Comparison of ENCODE assay signal across 14 cellular contexts in genomic region chr3:97942801-97943546, GRCh38. TPM values are rescaled to one million over a fixed set of nuclear protein-coding genes. Genes with fewer than 3 reads are reported as not detected.
DNase-seq lines count a peak whose midpoint lies in the region; ATAC-seq, FAIRE-seq and TF ChIP-seq lines count a peak whose summit lies in the region.
"Had no signal": no experiment of that assay in that cellular context is flagged by ENCODE, and none has a peak within 500 bp of the region (broad histone marks: within the 10 kb centered on the region; RNA-seq: fewer than 3 reads in every experiment).

No MANE protein-coding gene starts in this region.

- no peaks in the 10 kb centered on the region for H3K4me1 ChIP-seq in HepG2 (ENCODE audit: insufficient read depth, low read length)
- H3K4me1 ChIP-seq in right lobe of liver = no peaks in the 10 kb centered on the region
- H3K4me1 ChIP-seq in tibial nerve = no peaks in the 10 kb centered on the region
- H3K4me1 ChIP-seq: right atrium auricular region had no signal

- in situ Hi-C loops in HepG2 (cut with HindIII; ENCODE audit: extremely low pct_ligation_motif_present, low pct_unique_long_range_greater_than_20kb) = no loop called here

- peak overlapping the region; percentile 41 for H3K27ac Mint-ChIP-seq in T-helper 2 cell treated with Interferon-gamma antibody and Interleukin-4, amounts not matched to agents 5 μg/mL and 100 μg/mL, for 36 hours
- H3K27ac Mint-ChIP-seq: activated naive CD4-positive, alpha-beta T cell treated with anti-CD3 and anti-CD28 coated beads, Interleukin-2, amount 50 U/mL, for 24 hours; B cell had no signal

- no peak for TF ChIP-seq RAD21 in HepG2 (CRISPR knock-in tag; IDR thresholded peaks at IDR 0.05)

- no peak overlapping the region for H2AFZ ChIP-seq in HepG2 (ENCODE audit: low read length)
- H2AFZ ChIP-seq: hepatocyte had no signal

- no peak overlapping the region for H3K27ac ChIP-seq in HepG2 (ENCODE audit: extremely low read length, insufficient read depth, low read length)
- no peak overlapping the region for H3K27ac ChIP-seq in right lobe of liver
- H3K27ac ChIP-seq in tibial nerve = no peak overlapping the region
- H3K27ac ChIP-seq: hepatocyte, neutrophil, right atrium auricular region had no signal

- DNase-seq in HepG2 (ENCODE audit: low spot score) (no peak), right lobe of liver (no peak), NCI-H187 (lab: John Stamatoyannopoulos, UW) (peak; percentile 20 to 34), tibial nerve (ENCODE audit: low spot score in 2 of 2) (no peak), NCI-H510A (lab: John Stamatoyannopoulos, UW) (no peak)
- no peak for DNase-seq in T-helper 2 cell treated with Interferon-gamma antibody and Interleukin-4, amounts not matched to agents 5 μg/mL and 100 μg/mL, for 36 hours (ENCODE audit: low spot score)
- DNase-seq: effector CD8-positive, alpha-beta T cell; midbrain had no signal

- no peaks in the 10 kb centered on the region for H3K9me3 Mint-ChIP-seq in T-helper 2 cell treated with Interferon-gamma antibody and Interleukin-4, amounts not matched to agents 5 μg/mL and 100 μg/mL, for 36 hours
- H3K9me3 Mint-ChIP-seq: activated naive CD4-positive, alpha-beta T cell treated with anti-CD3 and anti-CD28 coated beads, Interleukin-2, amount 50 U/mL, for 24 hours had no signal

- H3K36me3 Mint-ChIP-seq in T-helper 2 cell treated with Interferon-gamma antibody and Interleukin-4, amounts not matched to agents 5 μg/mL and 100 μg/mL, for 36 hours (ENCODE audit: low read depth) = peaks cover 41% of the 10 kb centered on the region

- H3K9me3 ChIP-seq in HepG2 (ENCODE audit: low read length) = no peaks in the 10 kb centered on the region
- no peaks in the 10 kb centered on the region for H3K9me3 ChIP-seq in right lobe of liver
- H3K9me3 ChIP-seq in tibial nerve = no peaks in the 10 kb centered on the region
- H3K9me3 ChIP-seq: neutrophil, right atrium auricular region had no signal

- TF ChIP-seq POLR2A in HepG2 (IDR thresholded peaks at IDR 0.05; ENCODE audit: insufficient read depth in 1 of 2, low read depth in 2 of 2, low read length in 2 of 2) = no peak
- TF ChIP-seq POLR2A in right lobe of liver (IDR thresholded peaks at IDR 0.05) = no peak
- TF ChIP-seq POLR2A in tibial nerve (IDR thresholded peaks at IDR 0.05) = no peak

- no TSS peak for BruUV-seq in HepG2 (replicated peaks; lab: Mats Ljungman, UMichigan)

- POLR2A ChIA-PET in HepG2 (lab: Yijun Ruan, JAX) = no interaction called here

- TF ChIP-seq CTCF in HepG2 (CRISPR knock-in tag; IDR thresholded peaks at IDR 0.05) = no peak
- TF ChIP-seq CTCF in right lobe of liver (IDR thresholded peaks at IDR 0.05) = no peak
- TF ChIP-seq CTCF in tibial nerve (IDR thresholded peaks at IDR 0.05) = no peak

- 98% methylated on average over 4 of the region's 4 CpGs for WGBS in HepG2 (ENCODE audit: low lambda C conversion rate)
- WGBS in right lobe of liver (ENCODE audit: insufficient coverage, low coverage, low lambda C conversion rate, missing lambda C conversion rate) = 83% methylated on average over 4 of the region's 4 CpGs
- 63 to 64% methylated on average over 4 of the region's 4 CpGs for WGBS in tibial nerve, 2 donors

- no peak overlapping the region for H3K9ac ChIP-seq in HepG2 (ENCODE audit: insufficient read depth, low read depth, low read length)

- no peak overlapping the region for H3K4me3 ChIP-seq in HepG2 (replicated peaks in 1 of 3; ENCODE audit: insufficient read depth in 1 of 3, low read depth in 2 of 3, low read length in 3 of 3)
- no peak overlapping the region for H3K4me3 ChIP-seq in right lobe of liver
- H3K4me3 ChIP-seq in tibial nerve = no peak overlapping the region
- H3K4me3 ChIP-seq: hepatocyte, right atrium auricular region had no signal

- H3K4me2 ChIP-seq in HepG2 (ENCODE audit: low read depth, low read length) = no peak overlapping the region
- H3K4me2 ChIP-seq: hepatocyte had no signal

- peaks cover 9% of the 10 kb centered on the region for H3K4me1 Mint-ChIP-seq in T-helper 2 cell treated with Interferon-gamma antibody and Interleukin-4, amounts not matched to agents 5 μg/mL and 100 μg/mL, for 36 hours (ENCODE audit: low read depth)
- H3K4me1 Mint-ChIP-seq: activated naive CD4-positive, alpha-beta T cell treated with anti-CD3 and anti-CD28 coated beads, Interleukin-2, amount 50 U/mL, for 24 hours; B cell had no signal

- TF ChIP-seq EP300 in HepG2 (IDR thresholded peaks at IDR 0.05; ENCODE audit: low read depth in 2 of 2, low read length in 2 of 2) = no peak
- no peak for TF ChIP-seq EP300 in HepG2 (CRISPR knock-in tag; IDR thresholded peaks at IDR 0.05; ENCODE audit: borderline replicate concordance)
- TF ChIP-seq EP300 in tibial nerve (IDR thresholded peaks at IDR 0.05) = no peak

- no peaks in the 10 kb centered on the region for H3K27me3 Mint-ChIP-seq in T-helper 2 cell treated with Interferon-gamma antibody and Interleukin-4, amounts not matched to agents 5 μg/mL and 100 μg/mL, for 36 hours (ENCODE audit: low read depth)
- H3K27me3 Mint-ChIP-seq: activated naive CD4-positive, alpha-beta T cell treated with anti-CD3 and anti-CD28 coated beads, Interleukin-2, amount 50 U/mL, for 24 hours; B cell had no signal

- H3K36me3 ChIP-seq in HepG2 (replicated peaks in 1 of 2; ENCODE audit: control insufficient read depth in 1 of 2, insufficient read depth in 2 of 2, low read length in 2 of 2) (peaks cover 11 to 38% of the 10 kb centered on the region in 2 experiments), right lobe of liver (peaks cover 0 to 53% (median 10%) of the 10 kb centered on the region in 4 donors), tibial nerve (peaks cover 0 to 67% (median 0%) of the 10 kb centered on the region in 3 donors)
- H3K36me3 ChIP-seq: neutrophil had no signal

- no peaks in the 10 kb centered on the region for H3K79me2 ChIP-seq in HepG2 (ENCODE audit: insufficient read depth, low read length)
- H3K79me2 ChIP-seq: hepatocyte had no signal

- ATAC-seq in HepG2 = no peak
- no peak for ATAC-seq in right lobe of liver
- ATAC-seq in HG02981 (IDR thresholded peaks at IDR 0.05; ENCODE audit: unreplicated experiment) = no peak

- intact Hi-C loops in HepG2 (cut with micrococcal nuclease; ENCODE audit: unreplicated experiment) (no loop called here), right lobe of liver (cut with DNase I) (no loop called here)

- H3K27me3 ChIP-seq in HepG2 (ENCODE audit: control insufficient read depth in 1 of 2, insufficient read depth in 2 of 2, low read length in 2 of 2) (no peaks in the 10 kb centered on the region), right lobe of liver (no peaks in the 10 kb centered on the region), tibial nerve (no peaks in the 10 kb centered on the region)
- H3K27me3 ChIP-seq: hepatocyte, neutrophil, right atrium auricular region had no signal

- no peak overlapping the region for H3K4me3 Mint-ChIP-seq in T-helper 2 cell treated with Interferon-gamma antibody and Interleukin-4, amounts not matched to agents 5 μg/mL and 100 μg/mL, for 36 hours
- H3K4me3 Mint-ChIP-seq: activated naive CD4-positive, alpha-beta T cell treated with anti-CD3 and anti-CD28 coated beads, Interleukin-2, amount 50 U/mL, for 24 hours; B cell had no signal

- H4K20me1 ChIP-seq in HepG2 (ENCODE audit: insufficient read depth, low read length) = no peaks in the 10 kb centered on the region

- FAIRE-seq in HepG2 (lab: Jason Lieb, UNC) = no peak

- CTCF ChIA-PET in HepG2 (lab: Yijun Ruan, JAX; ENCODE audit: low intra/inter-chr PET ratio, low total read pairs) = no interaction called here

TF ChIP-seq in HepG2, 621 proteins besides CTCF, POLR2A, EP300 and RAD21 (continues in another document):
- no peak for TF ChIP-seq ZSCAN30 (CRISPR knock-in tag; IDR thresholded peaks at IDR 0.05)
- TF ChIP-seq BCL6 (CRISPR knock-in tag; IDR thresholded peaks at IDR 0.05) = peak; percentile 72

RNA-seq across cellular contexts. Expression of gene RIOX2, which starts 29.3 kb away (rescaled TPM):
- 43.3 and 52.5 TPM in 2 replicates for total RNA-seq in HepG2 (2016; rRNA removed; fragmentation: Illumina TruSeq; extraction: Trizol)
- total RNA-seq in HepG2 (2016; cell fraction: cytosol; rRNA removed; fragmentation: Illumina TruSeq; extraction: Trizol; ENCODE audit: low read depth) = 7.6 and 8.5 TPM in 2 replicates
- total RNA-seq in HepG2 (2016; cell fraction: insoluble cytoplasmic fraction; rRNA removed; fragmentation: Illumina TruSeq; extraction: Trizol) = 39.9 and 53.9 TPM in 2 replicates
- total RNA-seq in HepG2 (2016; cell fraction: membrane; rRNA removed; fragmentation: Illumina TruSeq; extraction: Trizol) = 17.8 and 19.5 TPM in 2 replicates
- 39.6 and 43.6 TPM in 2 replicates for total RNA-seq in HepG2 (2016; cell fraction: nucleus; rRNA removed; fragmentation: Illumina TruSeq; extraction: Trizol)
- polyA plus RNA-seq in HepG2 (2011; rRNA removed) = 19.9 and 20.6 TPM in 2 replicates
- 9.8 and 13.9 TPM in 2 replicates for polyA plus RNA-seq in HepG2 (2011; cell fraction: cytosol; rRNA removed)
- 17.8 and 22.6 TPM in 2 replicates for polyA plus RNA-seq in HepG2 (2011; cell fraction: nucleus; rRNA removed)
- 15.3 and 18.5 TPM in 2 replicates for polyA plus RNA-seq in HepG2 (2012)
- 5.7 and 5.9 TPM in 2 replicates for polyA plus RNA-seq in HepG2 (2016; cell fraction: cytosol; fragmentation: Illumina TruSeq; extraction: Trizol; ENCODE audit: low read depth)
- polyA plus RNA-seq in HepG2 (2016; cell fraction: insoluble cytoplasmic fraction; fragmentation: Illumina TruSeq; extraction: Trizol; ENCODE audit: low read depth) = 47.1 and 49.7 TPM in 2 replicates
- polyA plus RNA-seq in HepG2 (2016; cell fraction: membrane; fragmentation: Illumina TruSeq; extraction: Trizol; ENCODE audit: low read depth) = 12.6 and 13.2 TPM in 2 replicates
- 45.3 and 47.8 TPM in 2 replicates for polyA plus RNA-seq in HepG2 (2016; cell fraction: nucleus; fragmentation: Illumina TruSeq; extraction: Trizol; ENCODE audit: insufficient read depth, low read depth)
- polyA minus RNA-seq in HepG2 (2011; rRNA and poly(A)+ RNA removed; ENCODE audit: low replicate concordance) = 32.9 and 36.1 TPM in 2 replicates
- 10.4 and 10.9 TPM in 2 replicates for polyA minus RNA-seq in HepG2 (2011; cell fraction: cytosol; rRNA and poly(A)+ RNA removed)
- 66.2 and 73.6 TPM in 2 replicates for polyA minus RNA-seq in HepG2 (2011; cell fraction: nucleus; rRNA and poly(A)+ RNA removed)
- total RNA-seq in right lobe of liver = 10 to 100 TPM; 10.9 to 27.6 (median 15.6) TPM
- 10 to 100 TPM; 24.9 to 27.0 (median 26.8) TPM for total RNA-seq in tibial nerve

Comparison
In these comparisons a context has a peak if more than half of its experiments do, and no peak if none do; other contexts are left out.
1. DNase-seq: peak in NCI-H187 (2 of 2); none in HepG2 (single experiment), right lobe of liver (0 of 3), T-helper 2 cell treated with Interferon-gamma antibody and Interleukin-4, amounts not matched to agents 5 μg/mL and 100 μg/mL, for 36 hours (single experiment), tibial nerve (0 of 2) and NCI-H510A (single experiment).